ENCODE assay signal across 2 cellular contexts in the genomic region with DNA sequence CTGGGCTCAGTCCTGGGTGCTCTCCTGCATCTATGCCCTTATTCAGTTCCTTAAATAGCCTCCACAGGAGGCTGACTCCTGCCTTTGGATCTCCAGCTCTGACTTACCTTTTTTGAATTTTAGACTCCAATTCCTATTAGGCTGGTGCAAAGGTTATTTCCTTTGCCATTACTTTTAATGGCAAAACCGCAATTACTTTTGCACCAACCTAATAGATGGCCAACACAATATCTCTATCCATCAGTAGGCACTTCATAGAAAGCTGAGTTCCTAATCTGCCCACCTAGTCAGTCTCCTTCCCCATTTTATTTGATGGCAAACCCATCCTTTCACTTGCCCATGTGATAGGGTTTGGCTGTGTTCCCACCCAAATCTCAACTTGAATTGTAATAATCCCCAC.
TF ChIP-seq lines count a peak whose summit lies in the region.

No MANE protein-coding gene starts in this region.

TF ChIP-seq in HepG2, 621 proteins besides CTCF, POLR2A, EP300 and RAD21 (continued from another document):
- TF ChIP-seq, protein P1, sequence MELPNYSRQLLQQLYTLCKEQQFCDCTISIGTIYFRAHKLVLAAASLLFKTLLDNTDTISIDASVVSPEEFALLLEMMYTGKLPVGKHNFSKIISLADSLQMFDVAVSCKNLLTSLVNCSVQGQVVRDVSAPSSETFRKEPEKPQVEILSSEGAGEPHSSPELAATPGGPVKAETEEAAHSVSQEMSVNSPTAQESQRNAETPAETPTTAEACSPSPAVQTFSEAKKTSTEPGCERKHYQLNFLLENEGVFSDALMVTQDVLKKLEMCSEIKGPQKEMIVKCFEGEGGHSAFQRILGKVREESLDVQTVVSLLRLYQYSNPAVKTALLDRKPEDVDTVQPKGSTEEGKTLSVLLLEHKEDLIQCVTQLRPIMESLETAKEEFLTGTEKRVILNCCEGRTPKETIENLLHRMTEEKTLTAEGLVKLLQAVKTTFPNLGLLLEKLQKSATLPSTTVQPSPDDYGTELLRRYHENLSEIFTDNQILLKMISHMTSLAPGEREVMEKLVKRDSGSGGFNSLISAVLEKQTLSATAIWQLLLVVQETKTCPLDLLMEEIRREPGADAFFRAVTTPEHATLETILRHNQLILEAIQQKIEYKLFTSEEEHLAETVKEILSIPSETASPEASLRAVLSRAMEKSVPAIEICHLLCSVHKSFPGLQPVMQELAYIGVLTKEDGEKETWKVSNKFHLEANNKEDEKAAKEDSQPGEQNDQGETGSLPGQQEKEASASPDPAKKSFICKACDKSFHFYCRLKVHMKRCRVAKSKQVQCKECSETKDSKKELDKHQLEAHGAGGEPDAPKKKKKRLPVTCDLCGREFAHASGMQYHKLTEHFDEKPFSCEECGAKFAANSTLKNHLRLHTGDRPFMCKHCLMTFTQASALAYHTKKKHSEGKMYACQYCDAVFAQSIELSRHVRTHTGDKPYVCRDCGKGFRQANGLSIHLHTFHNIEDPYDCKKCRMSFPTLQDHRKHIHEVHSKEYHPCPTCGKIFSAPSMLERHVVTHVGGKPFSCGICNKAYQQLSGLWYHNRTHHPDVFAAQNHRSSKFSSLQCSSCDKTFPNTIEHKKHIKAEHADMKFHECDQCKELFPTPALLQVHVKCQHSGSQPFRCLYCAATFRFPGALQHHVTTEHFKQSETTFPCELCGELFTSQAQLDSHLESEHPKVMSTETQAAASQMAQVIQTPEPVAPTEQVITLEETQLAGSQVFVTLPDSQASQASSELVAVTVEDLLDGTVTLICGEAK (IDR thresholded peaks at IDR 0.05): peak; percentile 88
- TF ChIP-seq, protein P1 (CRISPR knock-in tag; IDR thresholded peaks at IDR 0.05): no peak
TF ChIP-seq in HepG2: peak in this region for 1.

TF ChIP-seq in K562, 482 proteins besides CTCF, POLR2A, EP300 and RAD21 (continued from another document):
- TF ChIP-seq, protein P1 (IDR thresholded peaks at IDR 0.05): peak; percentile 62
- TF ChIP-seq, protein P1 (CRISPR knock-in tag; IDR thresholded peaks at IDR 0.05): no peak
- TF ChIP-seq JUND (IDR thresholded peaks at IDR 0.05; ENCODE audit: borderline replicate concordance, low read depth, low read length): no peak
- no peak for TF ChIP-seq JUND (tag; IDR thresholded peaks at IDR 0.05; ENCODE audit: borderline replicate concordance, low read depth, low read length)
